In the genomic region with DNA sequence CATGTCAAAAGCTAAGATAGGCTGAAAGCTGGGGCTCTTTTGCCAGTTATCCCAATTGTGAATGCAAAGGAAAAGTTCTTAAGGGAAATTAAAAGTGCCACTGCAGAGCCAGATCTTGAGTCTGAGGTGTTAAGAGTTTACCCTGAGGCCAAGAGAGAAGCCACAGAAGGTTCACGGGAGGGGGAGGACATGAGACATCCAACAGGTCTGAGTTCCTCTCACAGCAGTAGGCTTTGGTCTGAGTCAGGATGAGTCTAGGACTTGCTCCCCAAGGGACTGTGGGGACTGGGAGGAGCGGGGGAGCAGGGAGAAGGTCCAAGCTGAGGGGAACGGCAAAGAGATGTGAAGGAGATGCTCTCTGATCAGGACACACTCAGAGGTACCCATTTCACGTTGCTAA, we compare ENCODE assay signal across 27 cellular contexts.
"Had no signal": no experiment of that assay in that cellular context is flagged by ENCODE, and none has a peak within 500 bp of the region (broad histone marks: within the 10 kb centered on the region; RNA-seq: fewer than 3 reads in every experiment).

No MANE protein-coding gene starts in this region.

- H3K9me3 Mint-ChIP-seq: activated naive CD4-positive, alpha-beta T cell treated with anti-CD3 and anti-CD28 coated beads, Interleukin-2, amount 50 U/mL, for 24 hours had no signal

- H3K27ac ChIP-seq: esophagus squamous epithelium, heart left ventricle, testis, vagina had no signal

- ATAC-seq: activated CD8-positive, alpha-beta T cell treated with anti-CD3 and anti-CD28 coated beads, Interleukin-2, amount 10 ng/mL, durations not matched to agents 7 days and 5 days; heart left ventricle; left colon; mucosa of descending colon; sciatic nerve; stimulated activated naive B cell treated with anti-CD40 and anti-IgM and Interleukin-4, amounts not matched to agents 10 μg/mL and 1 μg/mL and 100 μg/mL, for 72 hours had no signal

- H3K9me3 ChIP-seq: esophagus squamous epithelium, mucosa of descending colon, testis, vagina had no signal

- H3K36me3 Mint-ChIP-seq: activated naive CD4-positive, alpha-beta T cell treated with anti-CD3 and anti-CD28 coated beads, Interleukin-2, amount 50 U/mL, for 24 hours; brain; naive B cell; stimulated activated naive B cell treated with anti-CD40 and anti-IgM and Interleukin-4, amounts not matched to agents 10 μg/mL and 1 μg/mL and 100 μg/mL, for 72 hours; type B pancreatic cell had no signal

- H3K27me3 ChIP-seq: esophagus squamous epithelium, heart left ventricle, testis, vagina had no signal

- H3K4me1 Mint-ChIP-seq: activated naive CD4-positive, alpha-beta T cell treated with anti-CD3 and anti-CD28 coated beads, Interleukin-2, amount 50 U/mL, for 24 hours; brain; naive B cell; stimulated activated naive B cell treated with anti-CD40 and anti-IgM and Interleukin-4, amounts not matched to agents 10 μg/mL and 1 μg/mL and 100 μg/mL, for 72 hours had no signal

- DNase-seq: activated CD4-positive, alpha-beta T cell treated with anti-CD3 and anti-CD28 coated beads for 1 hour; activated CD4-positive, alpha-beta T cell treated with anti-CD3 and anti-CD28 coated beads, Interleukin-2, amount 50 U/mL, for 1 hour; activated CD8-positive, alpha-beta T cell treated with anti-CD3 and anti-CD28 coated beads, Interleukin-2, amount 10 ng/mL, durations not matched to agents 7 days and 5 days; activated gamma-delta T cell; anterior cingulate cortex; central memory CD4-positive, alpha-beta T cell; dermis blood vessel endothelial cell; effector CD8-positive, alpha-beta T cell; esophagus squamous epithelium; heart left ventricle; islet precursor cell; left colon; mesenchymal stem cell; mucosa of descending colon; naive B cell; stimulated activated CD4-positive, alpha-beta T cell treated with anti-CD3 and anti-CD28 coated beads, Interleukin-15, amount 100 ng/mL, for 24 hours; stimulated activated CD8-positive, alpha-beta memory T cell treated with anti-CD3 and anti-CD28 coated beads, Interleukin-4, amount 100 ng/mL, for 48 hours; stimulated activated naive B cell treated with anti-CD40 and anti-IgM and Interleukin-4, amounts not matched to agents 10 μg/mL and 1 μg/mL and 100 μg/mL, for 72 hours; T-helper 2 cell; testis had no signal

- H3K4me3 Mint-ChIP-seq: activated CD8-positive, alpha-beta T cell treated with anti-CD3 and anti-CD28 coated beads, Interleukin-2, amount 10 ng/mL, durations not matched to agents 7 days and 5 days; activated naive CD4-positive, alpha-beta T cell treated with anti-CD3 and anti-CD28 coated beads, Interleukin-2, amount 50 U/mL, for 24 hours; activated T-helper 1 cell treated with anti-CD3 and anti-CD28 coated beads, Interleukin-12 subunit alpha, Interleukin-12 subunit beta, Interleukin-2, Interleukin-4 antibody, amounts not matched to agents 30 ng/mL and 10 ng/mL and 1 ng/mL, durations not matched to agents 14 hours and 24 hours and 36 hours; brain; naive B cell; stimulated activated naive B cell treated with anti-CD40 and anti-IgM and Interleukin-4, amounts not matched to agents 10 μg/mL and 1 μg/mL and 100 μg/mL, for 72 hours; type B pancreatic cell had no signal

- H3K4me3 ChIP-seq: esophagus squamous epithelium, heart left ventricle, mucosa of descending colon, smooth muscle cell, testis, vagina had no signal

- H3K27ac Mint-ChIP-seq: activated CD8-positive, alpha-beta T cell treated with anti-CD3 and anti-CD28 coated beads, Interleukin-2, amount 10 ng/mL, durations not matched to agents 7 days and 5 days; activated naive CD4-positive, alpha-beta T cell treated with anti-CD3 and anti-CD28 coated beads, Interleukin-2, amount 50 U/mL, for 24 hours; activated T-helper 1 cell treated with anti-CD3 and anti-CD28 coated beads, Interleukin-12 subunit alpha, Interleukin-12 subunit beta, Interleukin-2, Interleukin-4 antibody, amounts not matched to agents 30 ng/mL and 10 ng/mL and 1 ng/mL, durations not matched to agents 14 hours and 24 hours and 36 hours; brain; stimulated activated naive B cell treated with anti-CD40 and anti-IgM and Interleukin-4, amounts not matched to agents 10 μg/mL and 1 μg/mL and 100 μg/mL, for 72 hours; type B pancreatic cell had no signal
